In the genomic region with DNA sequence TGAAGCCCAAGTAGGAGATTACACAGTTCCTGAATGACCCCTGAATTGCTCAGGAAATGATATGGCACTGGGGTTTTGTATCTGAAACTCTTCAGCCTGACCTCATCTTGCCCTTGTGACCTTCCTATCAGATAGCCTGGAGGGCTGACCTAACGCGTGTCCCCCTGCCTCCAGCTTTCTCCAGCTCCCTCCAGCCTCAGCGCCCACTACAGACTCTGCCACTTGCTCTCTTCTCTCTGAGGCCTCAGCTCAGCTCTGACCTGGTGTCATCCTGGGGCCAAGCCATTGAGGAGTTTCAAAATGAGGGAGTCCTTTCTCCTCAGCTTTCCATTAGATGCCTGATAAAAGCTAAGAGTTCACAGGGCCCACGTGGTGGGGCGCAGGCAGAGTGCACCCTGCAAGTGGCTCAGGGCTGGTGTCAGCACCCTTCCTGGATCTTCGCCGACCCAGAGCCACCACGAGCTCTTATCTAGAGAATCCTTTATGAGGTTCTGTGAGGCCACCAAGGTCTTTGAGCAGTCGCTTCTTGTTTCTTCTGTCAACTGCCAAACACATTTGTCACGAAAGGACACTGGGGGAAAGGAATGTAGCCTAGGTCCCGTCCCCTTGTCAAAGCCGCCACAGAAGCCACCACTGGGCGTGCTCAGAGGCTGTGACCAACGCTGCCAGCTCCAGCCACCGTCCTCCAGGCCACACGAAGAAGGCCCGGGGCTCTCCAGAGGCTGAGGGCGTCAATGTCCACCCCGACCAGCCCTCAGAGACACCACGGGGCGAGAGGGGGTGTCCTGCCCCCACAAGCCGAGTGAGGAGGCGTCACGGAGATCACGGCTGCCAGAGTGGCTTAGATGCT, we compare ENCODE assay signal across 14 cellular contexts.
"Had no signal": no experiment of that assay in that cellular context is flagged by ENCODE, and none has a peak within 500 bp of the region (broad histone marks: within the 10 kb centered on the region; RNA-seq: fewer than 3 reads in every experiment).

No MANE protein-coding gene starts in this region.

- H3K4me3 Mint-ChIP-seq: activated naive CD4-positive, alpha-beta T cell treated with anti-CD3 and anti-CD28 coated beads, Interleukin-2, amount 50 U/mL, for 24 hours; brain; naive B cell; T-helper 2 cell treated with Interferon-gamma antibody and Interleukin-4, amounts not matched to agents 5 μg/mL and 100 μg/mL, for 36 hours had no signal

- H3K9me3 Mint-ChIP-seq: activated naive CD4-positive, alpha-beta T cell treated with anti-CD3 and anti-CD28 coated beads, Interleukin-2, amount 50 U/mL, for 24 hours; activated T-helper 2 cell treated with anti-CD3 and anti-CD28 coated beads, Interferon-gamma antibody, Interleukin-2, Interleukin-4, amounts not matched to agents 10 μg/mL and 5 μg/mL and 100 μg/mL, durations not matched to agents 14 hours and 24 hours and 36 hours; naive B cell; T-helper 2 cell treated with Interferon-gamma antibody and Interleukin-4, amounts not matched to agents 5 μg/mL and 100 μg/mL, for 36 hours had no signal

- H3K4me1 Mint-ChIP-seq: activated naive CD4-positive, alpha-beta T cell treated with anti-CD3 and anti-CD28 coated beads, Interleukin-2, amount 50 U/mL, for 24 hours; naive B cell had no signal

- H3K36me3 Mint-ChIP-seq: activated naive CD4-positive, alpha-beta T cell treated with anti-CD3 and anti-CD28 coated beads, Interleukin-2, amount 50 U/mL, for 24 hours; brain; naive B cell had no signal

- H3K27ac Mint-ChIP-seq: activated naive CD4-positive, alpha-beta T cell treated with anti-CD3 and anti-CD28 coated beads, Interleukin-2, amount 50 U/mL, for 24 hours; activated T-helper 2 cell treated with anti-CD3 and anti-CD28 coated beads, Interferon-gamma antibody, Interleukin-2, Interleukin-4, amounts not matched to agents 10 μg/mL and 5 μg/mL and 100 μg/mL, durations not matched to agents 14 hours and 24 hours and 36 hours; brain; naive B cell; T-helper 2 cell treated with Interferon-gamma antibody and Interleukin-4, amounts not matched to agents 5 μg/mL and 100 μg/mL, for 36 hours had no signal

- ATAC-seq: activated CD4-positive, CD25-positive, alpha-beta regulatory T cell treated with anti-CD3 and anti-CD28 coated beads, Interleukin-2, amount 50 U/mL, for 24 hours; lower lobe of right lung had no signal

- DNase-seq: activated CD4-positive, alpha-beta T cell treated with anti-CD3 and anti-CD28 coated beads, Interleukin-2, amount 50 U/mL, for 4 hours; amniotic stem cell; dermis blood vessel endothelial cell; erythroblast; lower lobe of right lung; naive B cell; nucleus accumbens; stimulated activated CD4-positive, alpha-beta T cell treated with anti-CD3 and anti-CD28 coated beads, Interleukin-2, amount 100 ng/mL, for 48 hours; stimulated activated naive CD4-positive, alpha-beta T cell treated with Interleukin-2 at 50 U/mL for 16 hours had no signal
